In the genomic region with DNA sequence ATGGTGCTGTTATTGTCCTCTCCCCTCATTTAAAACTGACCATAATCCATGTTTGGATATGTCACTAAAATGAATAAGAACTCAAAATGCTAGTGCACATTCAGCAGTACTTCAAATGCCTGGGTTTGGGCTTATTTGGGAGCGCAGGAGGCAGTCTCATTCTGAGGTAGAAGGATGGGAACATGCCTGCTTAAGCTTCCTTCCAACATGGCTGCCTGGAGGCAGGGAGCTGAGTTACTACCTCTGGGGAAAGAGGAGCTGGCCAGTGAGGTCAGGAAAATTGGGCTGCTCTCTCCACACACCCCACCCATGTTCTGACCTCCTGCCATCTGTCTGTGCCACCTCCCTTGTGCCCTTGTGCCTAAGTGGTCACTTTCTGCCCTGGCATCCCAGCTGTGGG, we compare ENCODE assay signal across 19 cellular contexts.
DNase-seq lines count a peak whose midpoint lies in the region; ATAC-seq, FAIRE-seq and TF ChIP-seq lines count a peak whose summit lies in the region.
"Had no signal": no experiment of that assay in that cellular context is flagged by ENCODE, and none has a peak within 500 bp of the region (broad histone marks: within the 10 kb centered on the region; RNA-seq: fewer than 3 reads in every experiment).

No MANE protein-coding gene starts in this region.

- H3K4me3 ChIP-seq in SK-N-SH (ENCODE audit: low read depth in 2 of 2, low read length in 1 of 2) (no peak overlapping the region; a peak in 1 of 4 replicates), K562 (no peak overlapping the region)
- H3K4me3 ChIP-seq: A549, HAP-1 had no signal

- H3K9me2 ChIP-seq in SK-N-SH, result no peaks in the 10 kb centered on the region

- intact Hi-C loops in K562 (cut with micrococcal nuclease) (no loop called here), left colon (cut with DNase I, micrococcal nuclease) (no loop called here)

- no peaks in the 10 kb centered on the region for H4K20me1 ChIP-seq in SK-N-SH (ENCODE audit: insufficient read depth)
- H4K20me1 ChIP-seq in K562 (replicated peaks; ENCODE audit: control insufficient read depth, insufficient read depth, low read length), result no peaks in the 10 kb centered on the region

- TF ChIP-seq POLR2A in K562 (conservative IDR thresholded peaks at IDR 0.05), result no peak

- H3K27ac ChIP-seq in SK-N-SH (ENCODE audit: low read depth in 2 of 2, low read length in 1 of 2) (no peak overlapping the region), K562 (ENCODE audit: extremely low read depth, low read depth, low read length) (no peak overlapping the region)
- H3K27ac ChIP-seq: 22Rv1, A549, C4-2B, HL-60 had no signal

- H3K4me1 Mint-ChIP-seq in glutamatergic neuron (ENCODE audit: low read depth, unreplicated experiment), result peaks cover 9% of the 10 kb centered on the region
- no peaks in the 10 kb centered on the region for H3K4me1 Mint-ChIP-seq in activated T-cell treated with anti-CD3 and anti-CD28 coated beads, Interleukin-2, amount 50 U/mL, for 4 hours (ENCODE audit: low read depth)

- in situ Hi-C loops in K562 (cut with MboI), result no loop called here

- H3K36me3 Mint-ChIP-seq in glutamatergic neuron (ENCODE audit: unreplicated experiment), result peaks cover 22% of the 10 kb centered on the region
- H3K36me3 Mint-ChIP-seq in activated T-cell treated with anti-CD3 and anti-CD28 coated beads, Interleukin-2, amount 50 U/mL, for 4 hours (ENCODE audit: insufficient read depth), result peaks cover 2% of the 10 kb centered on the region

- TF ChIP-seq CTCF in SK-N-SH (IDR thresholded peaks at IDR 0.05) (no peak), K562 (IDR thresholded peaks at IDR 0.05 in 2 of 3, conservative IDR thresholded peaks at IDR 0.05 in 1 of 3; ENCODE audit: insufficient read depth in 2 of 3, low read depth in 1 of 3, low read length in 3 of 3) (no peak), glutamatergic neuron (IDR thresholded peaks at IDR 0.05; ENCODE audit: partially characterized antibody, unreplicated experiment) (no peak)

- no peaks in the 10 kb centered on the region for H3K9me1 ChIP-seq in K562 (ENCODE audit: control insufficient read depth, insufficient read depth, low read length)

- H3K27me3 ChIP-seq in SK-N-SH (ENCODE audit: insufficient read depth) (no peaks in the 10 kb centered on the region), K562 (ENCODE audit: control insufficient read depth in 2 of 2, insufficient read depth in 2 of 2, low read length in 2 of 2) (no peaks in the 10 kb centered on the region)

- no peaks in the 10 kb centered on the region for H3F3A ChIP-seq in SK-N-SH (replicated peaks; ENCODE audit: insufficient read depth)

- POLR2A ChIA-PET in SK-N-SH (lab: Yijun Ruan, JAX) (no interaction called here), K562 (lab: Yijun Ruan, JAX) (no interaction called here)

- H3K4me1 ChIP-seq in SK-N-SH (ENCODE audit: control insufficient read depth in 1 of 2, insufficient read depth in 2 of 2, low read depth in 1 of 2, low read length in 1 of 2), result no peaks in the 10 kb centered on the region
- no peaks in the 10 kb centered on the region for H3K4me1 ChIP-seq in K562 (replicated peaks in 1 of 2; ENCODE audit: control insufficient read depth in 2 of 2, insufficient read depth in 2 of 2, low read length in 2 of 2)
- H3K4me1 ChIP-seq: A549, HAP-1 had no signal

- no peak for FAIRE-seq in K562 (lab: Jason Lieb, UNC)
- FAIRE-seq: A549 had no signal

- H3K4me2 ChIP-seq in SK-N-SH (no peak overlapping the region), K562 (ENCODE audit: insufficient read depth, low read length) (no peak overlapping the region)
- H3K4me2 ChIP-seq: A549 had no signal

- H3K27me3 Mint-ChIP-seq in glutamatergic neuron (ENCODE audit: unreplicated experiment), result peaks cover 23% of the 10 kb centered on the region
- no peaks in the 10 kb centered on the region for H3K27me3 Mint-ChIP-seq in activated T-cell treated with anti-CD3 and anti-CD28 coated beads, Interleukin-2, amount 50 U/mL, for 4 hours (ENCODE audit: low read depth)
- H3K27me3 Mint-ChIP-seq: CD4-positive, alpha-beta T cell had no signal

- DNase-seq in SK-N-SH, result no peak
- DNase-seq in K562 (ENCODE audit: extremely low read depth in 1 of 4, low spot score in 3 of 4), result no peak
- DNase-seq in glutamatergic neuron, result no peak
- DNase-seq in activated CD8-positive, alpha-beta memory T cell treated with anti-CD3 and anti-CD28 coated beads for 24 hours, result no peak
- DNase-seq in left colon, result no peak
- no peak for DNase-seq in activated T-cell treated with anti-CD3 and anti-CD28 coated beads, Interleukin-2, amount 50 U/mL, for 4 hours
- DNase-seq: AML-193; CD4-positive, alpha-beta T cell; DMS153; DMS79; GDM1; HFFc6; IMR-90 had no signal

- H2AFZ ChIP-seq in SK-N-SH (ENCODE audit: low read depth) (no peak overlapping the region), K562 (ENCODE audit: low read depth, low read length) (no peak overlapping the region)

- TF ChIP-seq EP300 in SK-N-SH (IDR thresholded peaks at IDR 0.05; ENCODE audit: borderline replicate concordance in 1 of 2, low read depth in 1 of 2, low read length in 1 of 2), result no peak
- TF ChIP-seq EP300 in K562 (IDR thresholded peaks at IDR 0.05; ENCODE audit: low read length), result no peak

- no TSS peak for BruUV-seq in K562 (replicated peaks; lab: Mats Ljungman, UMichigan)

- H3K9ac ChIP-seq in SK-N-SH (no peak overlapping the region), K562 (ENCODE audit: insufficient read depth in 1 of 2, low read depth in 2 of 2, low read length in 2 of 2) (no peak overlapping the region)

- 0 out of 2 replicates have a peak, but pooled peaks cover 4% of the 10 kb centered on the region for H3K9me3 ChIP-seq in SK-N-SH
- H3K9me3 ChIP-seq in K562 (replicated peaks; ENCODE audit: control insufficient read depth, insufficient read depth, low read depth, low read length), result no peaks in the 10 kb centered on the region; the same call in 1 of the 2 replicates
- H3K9me3 ChIP-seq: HAP-1 had no signal

- H3K4me3 Mint-ChIP-seq in glutamatergic neuron (ENCODE audit: unreplicated experiment), result no peak overlapping the region
- no peak overlapping the region for H3K4me3 Mint-ChIP-seq in activated T-cell treated with anti-CD3 and anti-CD28 coated beads, Interleukin-2, amount 50 U/mL, for 4 hours
- H3K4me3 Mint-ChIP-seq: CD4-positive, alpha-beta T cell; HFFc6 had no signal

- peak overlapping the region; percentile 38 for H3K27ac Mint-ChIP-seq in glutamatergic neuron (ENCODE audit: unreplicated experiment)
- H3K27ac Mint-ChIP-seq: CD4-positive, alpha-beta T cell; HFFc6 had no signal

- no peak for TF ChIP-seq RAD21 in SK-N-SH (IDR thresholded peaks at IDR 0.05; ENCODE audit: low read length)
- TF ChIP-seq RAD21 in K562 (CRISPR knock-in tag; conservative IDR thresholded peaks at IDR 0.05 in 1 of 2, IDR thresholded peaks at IDR 0.05 in 1 of 2), result no peak

- CTCF ChIA-PET in SK-N-SH (lab: Yijun Ruan, JAX), result no interaction called here
- CTCF ChIA-PET in K562 (lab: Yijun Ruan, JAX; ENCODE audit: low intra/inter-chr PET ratio), result no interaction called here

- WGBS in SK-N-SH (ENCODE audit: low lambda C conversion rate), result 90% methylated on average over 1 of the region's 1 CpG
- 60% methylated on average over 1 of the region's 1 CpG for WGBS in K562 (ENCODE audit: insufficient coverage, low coverage, missing lambda C conversion rate)

- ATAC-seq in SK-N-SH treated with all-trans-retinoic acid at 6 μM for 48 hours, result no peak
- no peak for ATAC-seq in K562
- ATAC-seq in left colon, result no peak
- ATAC-seq in activated T-cell treated with anti-CD3 and anti-CD28 coated beads, Interleukin-2, amount 50 U/mL, for 4 hours, result no peak
- ATAC-seq: A549 had no signal

- peaks cover 46 to 61% of the 10 kb centered on the region in 2 experiments for H3K36me3 ChIP-seq in SK-N-SH (replicated peaks in 1 of 2; ENCODE audit: control insufficient read depth in 1 of 2, insufficient read depth in 2 of 2, low read length in 1 of 2)
- H3K36me3 ChIP-seq in K562 (ENCODE audit: control insufficient read depth, insufficient read depth, low read length), result no peaks in the 10 kb centered on the region; the same call in 2 of the 3 replicates

- peaks cover 17% of the 10 kb centered on the region for H3K9me3 Mint-ChIP-seq in glutamatergic neuron (ENCODE audit: unreplicated experiment)
- H3K9me3 Mint-ChIP-seq in activated T-cell treated with anti-CD3 and anti-CD28 coated beads, Interleukin-2, amount 50 U/mL, for 4 hours, result peaks cover 23% of the 10 kb centered on the region

- no peaks in the 10 kb centered on the region for H3K79me2 ChIP-seq in SK-N-SH (ENCODE audit: insufficient read depth)
- no peaks in the 10 kb centered on the region for H3K79me2 ChIP-seq in K562 (ENCODE audit: control insufficient read depth, insufficient read depth, low read length)

TF ChIP-seq in SK-N-SH treated with all-trans-retinoic acid at 6 μM for 48 hours, 23 proteins besides CTCF, POLR2A, EP300 and RAD21 (continues in another document):
- peak; percentile 77 for TF ChIP-seq ZNF565 (CRISPR knock-in tag; conservative IDR thresholded peaks at IDR 0.05; ENCODE audit: low read depth)

TF ChIP-seq in SK-N-SH, 30 proteins besides CTCF, POLR2A, EP300 and RAD21 (continues in another document):
- TF ChIP-seq MXI1 (IDR thresholded peaks at IDR 0.05; ENCODE audit: low read depth, low read length), result no peak

TF ChIP-seq in K562, 482 proteins besides CTCF, POLR2A, EP300 and RAD21:
- TF ChIP-seq SAP30 (IDR thresholded peaks at IDR 0.05; ENCODE audit: borderline replicate concordance, insufficient read depth, low read depth, low read length, poor library complexity, severe bottlenecking) (no peak), PHF21A (IDR thresholded peaks at IDR 0.05; ENCODE audit: borderline replicate concordance, low read depth) (no peak), SRF (CRISPR knock-in tag; IDR thresholded peaks at IDR 0.05) (no peak), ESRRB (CRISPR knock-in tag; IDR thresholded peaks at IDR 0.05; ENCODE audit: borderline replicate concordance) (no peak), ZNF263 (CRISPR knock-in tag; IDR thresholded peaks at IDR 0.05; ENCODE audit: borderline replicate concordance) (no peak), YY1 (IDR thresholded peaks at IDR 0.05; ENCODE audit: borderline replicate concordance in 1 of 3, control insufficient read depth in 1 of 3, extremely low read depth in 1 of 3, insufficient read depth in 3 of 3, insufficient read length in 1 of 3, insufficient replicate concordance in 2 of 3, low read depth in 1 of 3, low read length in 2 of 3) (peak; percentile 49 to 84 (median 53)), CEBPG (CRISPR knock-in tag; IDR thresholded peaks at IDR 0.05) (no peak), CEBPG (tag; conservative IDR thresholded peaks at IDR 0.05 in 1 of 2, IDR thresholded peaks at IDR 0.05 in 1 of 2) (no peak)
- TF ChIP-seq, protein P1, sequence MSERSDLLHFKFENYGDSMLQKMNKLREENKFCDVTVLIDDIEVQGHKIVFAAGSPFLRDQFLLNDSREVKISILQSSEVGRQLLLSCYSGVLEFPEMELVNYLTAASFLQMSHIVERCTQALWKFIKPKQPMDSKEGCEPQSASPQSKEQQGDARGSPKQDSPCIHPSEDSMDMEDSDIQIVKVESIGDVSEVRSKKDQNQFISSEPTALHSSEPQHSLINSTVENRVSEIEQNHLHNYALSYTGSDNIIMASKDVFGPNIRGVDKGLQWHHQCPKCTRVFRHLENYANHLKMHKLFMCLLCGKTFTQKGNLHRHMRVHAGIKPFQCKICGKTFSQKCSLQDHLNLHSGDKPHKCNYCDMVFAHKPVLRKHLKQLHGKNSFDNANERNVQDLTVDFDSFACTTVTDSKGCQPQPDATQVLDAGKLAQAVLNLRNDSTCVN (CRISPR knock-in tag; IDR thresholded peaks at IDR 0.05), result no peak
